17 cellular contexts compared by ENCODE assay signal in genomic region chr2:8304821-8305766, GRCh38.
DNase-seq lines count a peak whose midpoint lies in the region; ATAC-seq and TF ChIP-seq lines count a peak whose summit lies in the region.
"Had no signal": no experiment of that assay in that cellular context is flagged by ENCODE, and none has a peak within 500 bp of the region (broad histone marks: within the 10 kb centered on the region; RNA-seq: fewer than 3 reads in every experiment).

No MANE protein-coding gene starts in this region.

- TF ChIP-seq CTCF in OCI-LY7 (conservative IDR thresholded peaks at IDR 0.05; ENCODE audit: low read length), result no peak
- TF ChIP-seq CTCF in fibroblast of villous mesenchyme (IDR thresholded peaks at IDR 0.05; ENCODE audit: insufficient read depth, low read depth, low read length), result no peak
- no peak for TF ChIP-seq CTCF in osteoblast (IDR thresholded peaks at IDR 0.05; ENCODE audit: extremely low read depth, low read depth, low read length)

- H3K9me3 ChIP-seq in OCI-LY7 (ENCODE audit: low read length) (no peaks in the 10 kb centered on the region), osteoblast (ENCODE audit: low read depth, low read length) (no peaks in the 10 kb centered on the region)
- H3K9me3 ChIP-seq: mucosa of descending colon, ovary, SK-N-SH had no signal

- H3K36me3 Mint-ChIP-seq in T-helper 2 cell treated with Interferon-gamma antibody and Interleukin-4, amounts not matched to agents 5 μg/mL and 100 μg/mL, for 36 hours (ENCODE audit: low read depth), result peaks cover 22% of the 10 kb centered on the region

- H3K9me3 Mint-ChIP-seq in T-helper 2 cell treated with Interferon-gamma antibody and Interleukin-4, amounts not matched to agents 5 μg/mL and 100 μg/mL, for 36 hours, result peaks cover 21% of the 10 kb centered on the region

- BruUV-seq in OCI-LY7 (replicated peaks; lab: Mats Ljungman, UMichigan), result no TSS peak

- no peak for DNase-seq in T-helper 2 cell treated with Interferon-gamma antibody and Interleukin-4, amounts not matched to agents 5 μg/mL and 100 μg/mL, for 36 hours (ENCODE audit: low spot score)
- DNase-seq in T-helper 2 cell, result no peak
- DNase-seq in OCI-LY7 (ENCODE audit: low spot score), result no peak
- peak; percentile 22 for DNase-seq in fibroblast of villous mesenchyme (ENCODE audit: low read depth)
- DNase-seq in stimulated activated CD8-positive, alpha-beta memory T cell treated with anti-CD3 and anti-CD28 coated beads, Interleukin-4, amount 100 ng/mL, for 48 hours, result peak; percentile 24
- no peak for DNase-seq in activated effector memory CD4-positive, alpha-beta T cell treated with Interleukin-2 at 50 U/mL for 16 hours
- no peak for DNase-seq in osteoblast (ENCODE audit: insufficient read length, low spot score, missing footprints)
- DNase-seq: activated CD4-positive, alpha-beta T cell treated with anti-CD3 and anti-CD28 coated beads, Interleukin-2, amount 50 U/mL, for 4 hours; Calu3; left cardiac atrium; mucosa of descending colon; NCI-H1930; NCI-H510A; ovary; PC-9; SK-N-SH had no signal

- no peak overlapping the region for H3K27ac ChIP-seq in OCI-LY7 (ENCODE audit: low read depth, low read length, poor library complexity, severe bottlenecking)
- no peak overlapping the region for H3K27ac ChIP-seq in osteoblast (ENCODE audit: low read depth, low read length)
- H3K27ac ChIP-seq: ovary, PC-9 had no signal

- H2AFZ ChIP-seq in OCI-LY7 (ENCODE audit: low read length), result no peak overlapping the region
- no peak overlapping the region for H2AFZ ChIP-seq in osteoblast (ENCODE audit: low read length)
- H2AFZ ChIP-seq: PC-9 had no signal

- no peaks in the 10 kb centered on the region for H3K79me2 ChIP-seq in OCI-LY7 (ENCODE audit: insufficient read depth, low read depth, low read length)
- H3K79me2 ChIP-seq in osteoblast (ENCODE audit: insufficient read depth, low read length), result no peaks in the 10 kb centered on the region

- no peaks in the 10 kb centered on the region for H4K20me1 ChIP-seq in OCI-LY7 (ENCODE audit: insufficient read depth, low read length)
- H4K20me1 ChIP-seq in osteoblast (ENCODE audit: insufficient read depth, low read length), result no peaks in the 10 kb centered on the region

- peak overlapping the region; percentile 85; the same call in 1 of the 2 replicates for H3K4me2 ChIP-seq in OCI-LY7 (ENCODE audit: low read length)
- no peak overlapping the region for H3K4me2 ChIP-seq in osteoblast (ENCODE audit: insufficient read depth, low read length)
- H3K4me2 ChIP-seq: PC-9, SK-N-SH had no signal

- H3K4me1 ChIP-seq in OCI-LY7 (ENCODE audit: insufficient read depth, low read length, poor library complexity, severe bottlenecking) (peaks cover 73% of the 10 kb centered on the region), osteoblast (ENCODE audit: insufficient read depth, low read length) (no peaks in the 10 kb centered on the region)

- no peak overlapping the region for H3K4me3 Mint-ChIP-seq in T-helper 2 cell treated with Interferon-gamma antibody and Interleukin-4, amounts not matched to agents 5 μg/mL and 100 μg/mL, for 36 hours

- H3K9me2 ChIP-seq in OCI-LY7 (ENCODE audit: insufficient read depth, low read length), result no peaks in the 10 kb centered on the region
- H3K9me2 ChIP-seq: SK-N-SH had no signal

- ATAC-seq in HG03442 (IDR thresholded peaks at IDR 0.05; ENCODE audit: unreplicated experiment), result no peak
- ATAC-seq: left cardiac atrium, mucosa of descending colon had no signal

- peaks cover 90% of the 10 kb centered on the region for H3K4me1 Mint-ChIP-seq in T-helper 2 cell treated with Interferon-gamma antibody and Interleukin-4, amounts not matched to agents 5 μg/mL and 100 μg/mL, for 36 hours (ENCODE audit: low read depth)

- no peaks in the 10 kb centered on the region for H3K27me3 ChIP-seq in osteoblast (ENCODE audit: insufficient read depth, low read length)
- H3K27me3 ChIP-seq: ovary had no signal

- H3K27me3 Mint-ChIP-seq in T-helper 2 cell treated with Interferon-gamma antibody and Interleukin-4, amounts not matched to agents 5 μg/mL and 100 μg/mL, for 36 hours (ENCODE audit: low read depth), result no peaks in the 10 kb centered on the region

- POLR2A ChIA-PET in OCI-LY7 (lab: Charles Lee), result interaction anchor here (0.6 to 0.8 kb wide), 2 partner anchors 100 to 249 kb away, joined by 3 read pairs; no protein-coding TSS in a partner anchor

- intact Hi-C loops in OCI-LY7 (cut with micrococcal nuclease; ENCODE audit: unreplicated experiment), result no loop called here

- H3K36me3 ChIP-seq in OCI-LY7 (ENCODE audit: insufficient read depth, low read length) (peaks cover 3% of the 10 kb centered on the region; the same call in 1 of the 2 replicates), osteoblast (ENCODE audit: insufficient read depth, low read length) (no peaks in the 10 kb centered on the region)
- H3K36me3 ChIP-seq: ovary had no signal

- peak overlapping the region; percentile 1 for H3K27ac Mint-ChIP-seq in T-helper 2 cell treated with Interferon-gamma antibody and Interleukin-4, amounts not matched to agents 5 μg/mL and 100 μg/mL, for 36 hours

- H3K4me3 ChIP-seq in OCI-LY7 (ENCODE audit: low read depth, low read length, poor library complexity, severe bottlenecking), result no peak overlapping the region
- no peak overlapping the region for H3K4me3 ChIP-seq in fibroblast of villous mesenchyme (ENCODE audit: low read depth, low read length)
- H3K4me3 ChIP-seq in osteoblast (ENCODE audit: insufficient read depth, low read length), result no peak overlapping the region
- H3K4me3 ChIP-seq: mucosa of descending colon, ovary, PC-9 had no signal

- CTCF ChIA-PET in OCI-LY7 (lab: Charles Lee; ENCODE audit: unreplicated experiment), result no interaction called here

Comparison
In these comparisons a context has a peak if more than half of its experiments do, and no peak if none do; other contexts are left out.
1. DNase-seq: peak in fibroblast of villous mesenchyme (single experiment) and stimulated activated CD8-positive, alpha-beta memory T cell treated with anti-CD3 and anti-CD28 coated beads, Interleukin-4, amount 100 ng/mL, for 48 hours (single experiment); none in T-helper 2 cell treated with Interferon-gamma antibody and Interleukin-4, amounts not matched to agents 5 μg/mL and 100 μg/mL, for 36 hours (single experiment), T-helper 2 cell (0 of 5), OCI-LY7 (single experiment), activated effector memory CD4-positive, alpha-beta T cell treated with Interleukin-2 at 50 U/mL for 16 hours (single experiment) and osteoblast (single experiment).